ENCODE assay signal across 20 cellular contexts in the genomic region with DNA sequence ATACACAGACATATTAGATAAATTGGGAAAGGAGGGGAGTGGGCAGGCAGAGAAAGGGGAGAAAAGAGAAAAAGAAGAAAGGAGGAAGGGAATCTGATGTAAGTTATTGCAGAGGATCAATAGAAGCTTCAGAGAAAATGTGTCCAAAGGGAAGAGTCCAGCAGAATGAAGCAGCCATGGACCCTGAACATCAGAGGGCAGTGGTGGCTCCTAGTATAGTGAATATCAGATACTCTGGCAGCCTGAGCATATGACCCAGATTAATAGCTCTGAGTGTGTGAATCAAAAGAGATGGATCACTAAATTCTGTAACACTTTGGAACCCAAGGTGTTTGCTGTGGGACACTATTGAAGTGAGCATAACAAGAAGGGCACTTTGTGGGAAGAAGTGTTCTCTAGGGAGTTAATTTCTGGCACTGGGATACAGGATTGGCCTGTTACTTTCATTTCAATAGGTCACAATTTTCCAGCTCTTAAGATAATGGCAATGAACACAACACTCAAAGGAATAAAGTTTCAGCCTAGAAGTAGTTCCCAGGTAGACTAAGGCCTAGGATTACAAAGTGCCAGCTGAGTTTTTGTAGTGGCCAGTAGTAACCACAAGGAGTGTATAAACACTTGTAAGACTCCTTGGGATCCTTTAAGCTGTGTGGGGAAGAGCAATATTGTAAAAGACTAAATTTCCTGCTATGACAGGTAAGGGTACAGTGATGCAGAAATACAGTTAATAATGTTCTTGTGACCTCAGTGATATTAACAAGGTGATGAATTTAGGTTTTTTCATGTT.
DNase-seq lines count a peak whose midpoint lies in the region; ATAC-seq and TF ChIP-seq lines count a peak whose summit lies in the region.
"Had no signal": no experiment of that assay in that cellular context is flagged by ENCODE, and none has a peak within 500 bp of the region (broad histone marks: within the 10 kb centered on the region; RNA-seq: fewer than 3 reads in every experiment).

No MANE protein-coding gene starts in this region.

- H3K27me3 Mint-ChIP-seq in endodermal cell (ENCODE audit: insufficient read depth): no peaks in the 10 kb centered on the region

- peak; percentile 49 for TF ChIP-seq CTCF in endodermal cell (conservative IDR thresholded peaks at IDR 0.05)
- no peak for TF ChIP-seq CTCF in lower lobe of right lung (IDR thresholded peaks at IDR 0.05)

- peak; percentile 52 to 87 for ATAC-seq in lower lobe of right lung
- no peak for ATAC-seq in GM19397 (IDR thresholded peaks at IDR 0.05; ENCODE audit: unreplicated experiment)
- ATAC-seq: CD8-positive, alpha-beta T cell; GM23338; HCT116 had no signal

- H3K36me3 Mint-ChIP-seq in endodermal cell (ENCODE audit: low read depth): no peaks in the 10 kb centered on the region
- H3K36me3 Mint-ChIP-seq: CD8-positive, alpha-beta T cell had no signal

- intact Hi-C loops in lower lobe of right lung (cut with DNase I): no loop called here

- H3K27me3 ChIP-seq in endodermal cell (ENCODE audit: control insufficient read depth, insufficient read depth, low read length, poor library complexity, severe bottlenecking): no peaks in the 10 kb centered on the region
- no peaks in the 10 kb centered on the region for H3K27me3 ChIP-seq in lower lobe of right lung (ENCODE audit: low read depth)
- H3K27me3 ChIP-seq: BLaER1 had no signal

- H3K9me3 Mint-ChIP-seq in endodermal cell: no peaks in the 10 kb centered on the region
- H3K9me3 Mint-ChIP-seq: CD8-positive, alpha-beta T cell had no signal

- H3K4me3 Mint-ChIP-seq in endodermal cell: no peak overlapping the region
- H3K4me3 Mint-ChIP-seq: CD8-positive, alpha-beta T cell; GM23338 had no signal

- no peak overlapping the region for H3K27ac Mint-ChIP-seq in endodermal cell
- H3K27ac Mint-ChIP-seq: CD8-positive, alpha-beta T cell; GM23338 had no signal

- H3K36me3 ChIP-seq in endodermal cell (ENCODE audit: control insufficient read depth, insufficient read depth, low read length) (no peaks in the 10 kb centered on the region), lower lobe of right lung (no peaks in the 10 kb centered on the region)
- H3K36me3 ChIP-seq: BLaER1 had no signal

- no peak overlapping the region for H3K27ac ChIP-seq in endodermal cell (ENCODE audit: low read depth, low read length)
- no peak overlapping the region for H3K27ac ChIP-seq in lower lobe of right lung
- H3K27ac ChIP-seq: 22Rv1, BLaER1 had no signal

- DNase-seq in DMS 273 (lab: John Stamatoyannopoulos, UW; ENCODE audit: unreplicated experiment): peak; percentile 11
- DNase-seq in DMS 273 treated with DMSO at 0.1 percent for 48 hours (lab: John Stamatoyannopoulos, UW): no peak
- peak; percentile 62 for DNase-seq in NCI-H2107 (lab: John Stamatoyannopoulos, UW)
- DNase-seq in endodermal cell: no peak
- DNase-seq in lower lobe of right lung: no peak
- DNase-seq in HUDEP-2 (lab: John Stamatoyannopoulos, UW; ENCODE audit: unreplicated experiment in 76 of 76): no peak
- no peak for DNase-seq in NCI-H2227 (lab: John Stamatoyannopoulos, UW; ENCODE audit: unreplicated experiment)
- DNase-seq: CD8-positive, alpha-beta T cell; KG1; NCI-H1092; NCI-H146; NCI-H2081 treated with DMSO at 0.1 percent for 48 hours; NCI-H446; NCI-H774; SHP77 had no signal

- H3K4me1 Mint-ChIP-seq in endodermal cell: peaks cover 13% of the 10 kb centered on the region
- H3K4me1 Mint-ChIP-seq: GM23338 had no signal

- H3K4me1 ChIP-seq in endodermal cell (ENCODE audit: control insufficient read depth, insufficient read depth, low read length): no peaks in the 10 kb centered on the region
- no peaks in the 10 kb centered on the region for H3K4me1 ChIP-seq in lower lobe of right lung
- H3K4me1 ChIP-seq: BLaER1 had no signal

- peaks cover 5% of the 10 kb centered on the region for H3K9me3 ChIP-seq in endodermal cell (ENCODE audit: control insufficient read depth, low read length)
- no peaks in the 10 kb centered on the region for H3K9me3 ChIP-seq in lower lobe of right lung
- H3K9me3 ChIP-seq: BLaER1 had no signal

- H3K4me3 ChIP-seq in endodermal cell (ENCODE audit: low read length) (no peak overlapping the region), lower lobe of right lung (no peak overlapping the region)
- H3K4me3 ChIP-seq: BLaER1, GM23338 had no signal

- no peak overlapping the region for H3K9ac ChIP-seq in endodermal cell (ENCODE audit: extremely low read depth, low read length, poor library complexity, severe bottlenecking)
- H3K9ac ChIP-seq: BLaER1 had no signal

Comparison
In these comparisons a context has a peak if more than half of its experiments do, and no peak if none do; other contexts are left out.
1. DNase-seq: peak in DMS 273 (single experiment) and NCI-H2107 (single experiment); none in DMS 273 treated with DMSO at 0.1 percent for 48 hours (single experiment), endodermal cell (single experiment), lower lobe of right lung (single experiment), HUDEP-2 (0 of 76) and NCI-H2227 (single experiment).